ENCODE assay signal across 26 cellular contexts in the genomic region with DNA sequence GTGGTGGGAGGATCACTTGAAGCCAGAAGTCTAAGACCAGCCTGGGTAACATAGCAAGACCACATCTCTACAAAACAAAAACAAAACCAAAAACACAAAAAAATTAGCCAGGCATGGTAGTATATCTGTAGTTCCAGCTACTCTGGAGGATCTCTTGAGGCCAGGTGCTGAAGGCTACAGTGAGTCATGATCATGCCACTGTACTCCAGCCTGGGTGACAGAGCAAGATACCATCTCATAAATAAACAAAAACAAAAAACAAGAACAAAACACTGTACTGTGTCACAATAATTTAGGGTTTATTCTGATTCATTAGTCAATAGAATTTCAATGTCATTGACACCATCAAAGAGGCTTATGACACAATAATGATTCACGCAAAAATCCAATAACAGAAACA.
"Had no signal": no experiment of that assay in that cellular context is flagged by ENCODE, and none has a peak within 500 bp of the region (broad histone marks: within the 10 kb centered on the region; RNA-seq: fewer than 3 reads in every experiment).

No MANE protein-coding gene starts in this region.

- H3K36me3 ChIP-seq: adrenal gland, ascending aorta, esophagus muscularis mucosa, left ventricle myocardium inferior, ovary, stomach, thyroid gland had no signal

- H3K27ac ChIP-seq: adrenal gland, ascending aorta, esophagus muscularis mucosa, left ventricle myocardium inferior, ovary, stomach, thyroid gland had no signal

- H3K9me3 ChIP-seq: adrenal gland, ascending aorta, esophagus muscularis mucosa, left ventricle myocardium inferior, ovary, stomach, thyroid gland had no signal

- DNase-seq: activated CD4-positive, alpha-beta T cell treated with anti-CD3 and anti-CD28 coated beads for 36 hours; activated CD4-positive, CD25-positive, alpha-beta regulatory T cell; activated naive CD4-positive, alpha-beta T cell treated with anti-CD3 and anti-CD28 coated beads for 36 hours; activated naive CD8-positive, alpha-beta T cell treated with anti-CD3 and anti-CD28 coated beads for 36 hours; activated T-cell treated with anti-CD3 and anti-CD28 coated beads for 4 hours; activated T-cell treated with anti-CD3 and anti-CD28 coated beads, Interleukin-2, amount 50 U/mL, for 72 hours; adrenal gland; caudate nucleus; left ventricle myocardium inferior; naive thymus-derived CD4-positive, alpha-beta T cell; ovary; retina; small intestine; stimulated activated CD4-positive, alpha-beta T cell treated with anti-CD3 and anti-CD28 coated beads, Interleukin-4, amount 100 ng/mL, for 4 hours; stimulated activated CD8-positive, alpha-beta memory T cell treated with anti-CD3 and anti-CD28 coated beads, Interleukin-4, amount 100 ng/mL, for 48 hours; stimulated activated naive B cell treated with anti-CD40 and anti-IgM and Interleukin-4, amounts not matched to agents 10 μg/mL and 1 μg/mL and 100 μg/mL, for 72 hours; stomach; T-helper 1 cell; thyroid gland had no signal

- H3K27ac Mint-ChIP-seq: activated CD4-positive, alpha-beta T cell treated with anti-CD3 and anti-CD28 coated beads for 36 hours; activated naive CD4-positive, alpha-beta T cell treated with anti-CD3 and anti-CD28 coated beads for 36 hours; activated naive CD8-positive, alpha-beta T cell treated with anti-CD3 and anti-CD28 coated beads for 36 hours; activated T-cell treated with anti-CD3 and anti-CD28 coated beads, Interleukin-2, amount 50 U/mL, for 72 hours; brain; mesothelial cell of epicardium; naive thymus-derived CD4-positive, alpha-beta T cell; progenitor cell of endocrine pancreas; stimulated activated naive B cell treated with anti-CD40 and anti-IgM and Interleukin-4, amounts not matched to agents 10 μg/mL and 1 μg/mL and 100 μg/mL, for 72 hours; T-helper 2 cell treated with Interferon-gamma antibody and Interleukin-4, amounts not matched to agents 5 μg/mL and 100 μg/mL, for 36 hours had no signal

- H3K4me3 ChIP-seq: adrenal gland, ascending aorta, esophagus muscularis mucosa, left ventricle myocardium inferior, ovary, stomach, thyroid gland had no signal

- ATAC-seq: activated CD4-positive, alpha-beta T cell treated with anti-CD3 and anti-CD28 coated beads for 36 hours; activated T-cell treated with anti-CD3 and anti-CD28 coated beads, Interleukin-2, amount 50 U/mL, for 72 hours; naive thymus-derived CD4-positive, alpha-beta T cell; sciatic nerve; stimulated activated naive B cell treated with anti-CD40 and anti-IgM and Interleukin-4, amounts not matched to agents 10 μg/mL and 1 μg/mL and 100 μg/mL, for 72 hours had no signal

- H3K4me1 Mint-ChIP-seq: activated CD4-positive, alpha-beta T cell treated with anti-CD3 and anti-CD28 coated beads for 36 hours; activated naive CD8-positive, alpha-beta T cell treated with anti-CD3 and anti-CD28 coated beads for 36 hours; mesothelial cell of epicardium; naive thymus-derived CD4-positive, alpha-beta T cell; stimulated activated naive B cell treated with anti-CD40 and anti-IgM and Interleukin-4, amounts not matched to agents 10 μg/mL and 1 μg/mL and 100 μg/mL, for 72 hours had no signal

- H3K9me3 Mint-ChIP-seq: brain; mesothelial cell of epicardium; stimulated activated naive B cell treated with anti-CD40 and anti-IgM and Interleukin-4, amounts not matched to agents 10 μg/mL and 1 μg/mL and 100 μg/mL, for 72 hours; T-helper 2 cell treated with Interferon-gamma antibody and Interleukin-4, amounts not matched to agents 5 μg/mL and 100 μg/mL, for 36 hours had no signal

- H3K4me1 ChIP-seq: adrenal gland, ascending aorta, esophagus muscularis mucosa, left ventricle myocardium inferior, stomach, thyroid gland had no signal

- H3K27me3 ChIP-seq: adrenal gland, ascending aorta, esophagus muscularis mucosa, ovary, stomach, thyroid gland had no signal

- H3K27me3 Mint-ChIP-seq: activated CD4-positive, alpha-beta T cell treated with anti-CD3 and anti-CD28 coated beads for 36 hours; activated naive CD8-positive, alpha-beta T cell treated with anti-CD3 and anti-CD28 coated beads for 36 hours; brain; naive thymus-derived CD4-positive, alpha-beta T cell; progenitor cell of endocrine pancreas; stimulated activated naive B cell treated with anti-CD40 and anti-IgM and Interleukin-4, amounts not matched to agents 10 μg/mL and 1 μg/mL and 100 μg/mL, for 72 hours had no signal

- H3K4me3 Mint-ChIP-seq: activated CD4-positive, alpha-beta T cell treated with anti-CD3 and anti-CD28 coated beads for 36 hours; activated naive CD4-positive, alpha-beta T cell treated with anti-CD3 and anti-CD28 coated beads for 36 hours; activated naive CD8-positive, alpha-beta T cell treated with anti-CD3 and anti-CD28 coated beads for 36 hours; activated T-cell treated with anti-CD3 and anti-CD28 coated beads, Interleukin-2, amount 50 U/mL, for 72 hours; brain; mesothelial cell of epicardium; naive thymus-derived CD4-positive, alpha-beta T cell; stimulated activated naive B cell treated with anti-CD40 and anti-IgM and Interleukin-4, amounts not matched to agents 10 μg/mL and 1 μg/mL and 100 μg/mL, for 72 hours; T-helper 2 cell treated with Interferon-gamma antibody and Interleukin-4, amounts not matched to agents 5 μg/mL and 100 μg/mL, for 36 hours had no signal

- H3K36me3 Mint-ChIP-seq: activated naive CD8-positive, alpha-beta T cell treated with anti-CD3 and anti-CD28 coated beads for 36 hours; brain; mesothelial cell of epicardium; naive thymus-derived CD4-positive, alpha-beta T cell; stimulated activated naive B cell treated with anti-CD40 and anti-IgM and Interleukin-4, amounts not matched to agents 10 μg/mL and 1 μg/mL and 100 μg/mL, for 72 hours had no signal
